Comparison of ENCODE assay signal across 25 cellular contexts in the genomic region with DNA sequence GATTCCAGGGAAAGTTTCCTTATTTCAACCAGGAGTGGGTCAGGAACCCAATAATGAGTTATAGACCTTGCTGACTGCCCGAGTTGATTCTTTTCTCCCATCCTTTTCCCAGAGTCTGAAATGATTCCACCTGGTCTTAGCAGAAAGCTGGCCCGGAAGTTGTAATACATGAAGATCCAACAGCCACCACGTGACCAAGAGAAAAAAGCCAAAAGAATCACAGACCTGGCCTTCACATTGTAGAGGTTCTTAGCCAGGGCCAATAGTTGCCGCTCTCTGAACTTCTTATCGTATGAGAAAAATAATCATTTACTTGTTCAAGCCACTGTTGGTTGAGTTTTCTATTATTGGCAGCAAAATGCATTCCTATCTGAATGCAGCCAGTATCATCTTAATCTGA.
"Had no signal": no experiment of that assay in that cellular context is flagged by ENCODE, and none has a peak within 500 bp of the region (broad histone marks: within the 10 kb centered on the region; RNA-seq: fewer than 3 reads in every experiment).

No MANE protein-coding gene starts in this region.

- H3K36me3 ChIP-seq: gastroesophageal sphincter, heart left ventricle, neural progenitor cell, ovary, sigmoid colon, tibial artery had no signal

- H3K79me2 ChIP-seq: hepatocyte had no signal

- H2AFZ ChIP-seq: hepatocyte, neural progenitor cell had no signal

- FAIRE-seq: kidney had no signal

- H3K27ac ChIP-seq: dorsolateral prefrontal cortex, foreskin keratinocyte, gastroesophageal sphincter, heart left ventricle, hepatocyte, neural progenitor cell, ovary, psoas muscle, sigmoid colon, testis, tibial artery had no signal

- DNase-seq: dorsolateral prefrontal cortex; effector CD4-positive, alpha-beta T cell; foreskin keratinocyte; heart left ventricle; kidney; mesendoderm; midbrain; naive thymus-derived CD4-positive, alpha-beta T cell; ovary; posterior cingulate gyrus; psoas muscle; right cardiac atrium; sigmoid colon; stimulated activated CD4-positive, alpha-beta T cell treated with anti-CD3 and anti-CD28 coated beads, Interleukin-2, amount 100 ng/mL, for 24 hours; stimulated activated CD4-positive, alpha-beta T cell treated with anti-CD3 and anti-CD28 coated beads, Interleukin-4, amount 100 ng/mL, for 4 hours; stimulated activated naive CD8-positive, alpha-beta T cell treated with anti-CD3 and anti-CD28 coated beads, Interleukin-15, Interleukin-2, amounts not matched to agents 100 U/mL and 50 U/mL, for 24 hours; substantia nigra; testis; tibial artery had no signal

- H3K4me3 ChIP-seq: dorsolateral prefrontal cortex, gastroesophageal sphincter, heart left ventricle, hepatocyte, neural progenitor cell, ovary, psoas muscle, sigmoid colon, testis, tibial artery had no signal

- H3K4me2 ChIP-seq: hepatocyte, neural progenitor cell had no signal

- ATAC-seq: esophagus mucosa; foreskin keratinocyte; gastroesophageal sphincter; heart left ventricle; left lobe of liver; naive thymus-derived CD4-positive, alpha-beta T cell; psoas muscle; right cardiac atrium; stimulated activated memory B cell treated with anti-CD40 and anti-IgM and Interleukin-4, amounts not matched to agents 10 μg/mL and 1 μg/mL and 100 μg/mL, for 72 hours; stimulated activated naive CD8-positive, alpha-beta T cell treated with anti-CD3 and anti-CD28 coated beads, Interleukin-15, Interleukin-2, amounts not matched to agents 100 U/mL and 50 U/mL, for 24 hours had no signal

- H3K27me3 ChIP-seq: foreskin keratinocyte, gastroesophageal sphincter, hepatocyte, neural progenitor cell, ovary, sigmoid colon, testis, tibial artery had no signal

- H3K9ac ChIP-seq: neural progenitor cell had no signal

- H3K9me3 ChIP-seq: gastroesophageal sphincter, heart left ventricle, ovary, psoas muscle, sigmoid colon, testis, tibial artery had no signal

- H3K4me1 ChIP-seq: gastroesophageal sphincter, heart left ventricle, psoas muscle, sigmoid colon, testis, tibial artery had no signal
